In genomic region chr3:107522510-107523360, GRCh38 we compare ENCODE assay signal across 8 cellular contexts. TPM values are rescaled to one million over a fixed set of nuclear protein-coding genes. Genes with fewer than 3 reads are reported as not detected.
A peak's percentile ranks its signal among the peaks of the same experiment; 100 is the strongest.
DNase-seq lines count a peak whose midpoint lies in the region; ATAC-seq and TF ChIP-seq lines count a peak whose summit lies in the region.

BBX (plus strand) TSS chr3:107522962; CDS start chr3:107710461, 187,499 bp downstream.

- H3K79me2 ChIP-seq in neural progenitor cell (ENCODE audit: low read depth), result peaks cover 46% of the 10 kb centered on the region

- H3K9me3 ChIP-seq in neural progenitor cell (ENCODE audit: low read depth) (no peaks in the 10 kb centered on the region), stomach smooth muscle (ENCODE audit: control insufficient read depth in 2 of 2, low read length in 2 of 2) (no peaks in the 10 kb centered on the region)

- H4K20me1 ChIP-seq in neural progenitor cell (ENCODE audit: low read depth), result peaks cover 25% of the 10 kb centered on the region

- peaks cover 14% of the 10 kb centered on the region for H3F3A ChIP-seq in neural progenitor cell (ENCODE audit: low read depth)

- TF ChIP-seq CTCF in HFF-Myc (IDR thresholded peaks at IDR 0.05; ENCODE audit: low read depth, low read length, missing control alignments), result no peak
- TF ChIP-seq CTCF in foreskin keratinocyte (conservative IDR thresholded peaks at IDR 0.05), result no peak
- TF ChIP-seq CTCF in neural progenitor cell (IDR thresholded peaks at IDR 0.05), result no peak

- peaks cover 10% of the 10 kb centered on the region for H3K27me3 Mint-ChIP-seq in neural progenitor cell (ENCODE audit: insufficient read depth, low read depth)

- peak within 1 kb of the TSS; percentile 88 for H3K27ac Mint-ChIP-seq in neural progenitor cell

- peaks cover 5% of the 10 kb centered on the region for H3K36me3 Mint-ChIP-seq in neural progenitor cell

- H2AFZ ChIP-seq in neural progenitor cell (replicated peaks), result peak within 1 kb of the TSS; percentile 99

- H3K9ac ChIP-seq in neural progenitor cell (peak within 1 kb of the TSS; percentile 68), stomach smooth muscle (ENCODE audit: low read length in 2 of 2) (peak within 1 kb of the TSS; percentile 88 to 94)

- ATAC-seq in foreskin keratinocyte, result peak; percentile 94

- H3K4me1 ChIP-seq in foreskin keratinocyte, result no peaks in the 10 kb centered on the region
- H3K4me1 ChIP-seq in neural progenitor cell, result peaks cover 5% of the 10 kb centered on the region
- H3K4me1 ChIP-seq in stomach smooth muscle (ENCODE audit: control insufficient read depth, insufficient read depth, low read length), result peaks cover 13% of the 10 kb centered on the region

- no peaks in the 10 kb centered on the region for H3K27me3 ChIP-seq in foreskin keratinocyte
- H3K27me3 ChIP-seq in neural progenitor cell, result no peaks in the 10 kb centered on the region
- no peaks in the 10 kb centered on the region for H3K27me3 ChIP-seq in stomach smooth muscle (ENCODE audit: control insufficient read depth in 1 of 2, insufficient read depth in 2 of 2, low read length in 2 of 2)

- peak within 1 kb of the TSS; percentile 91 for H3K4me2 ChIP-seq in neural progenitor cell

- DNase-seq in GM03348 (ENCODE audit: low spot score) (peak; percentile 96), HFF-Myc (ENCODE audit: extremely low read depth, low read depth) (peak; percentile 93), MV-4-11 (lab: John Stamatoyannopoulos, UW) (peak; percentile 88), SK-MEL-5 (ENCODE audit: low read depth, low spot score) (peak; percentile 94), foreskin keratinocyte (peak; percentile 93 to 98), neural progenitor cell (ENCODE audit: low spot score) (peak; percentile 87)
- DNase-seq in activated naive CD4-positive, alpha-beta T cell (lab: John Stamatoyannopoulos, UW), result peak; percentile 75 to 89 (median 84)

- H3K4me3 ChIP-seq in HFF-Myc (replicated peaks; ENCODE audit: low read depth, low read length) (peak within 1 kb of the TSS; percentile 87), neural progenitor cell (peak within 1 kb of the TSS; percentile 95), stomach smooth muscle (ENCODE audit: low read length in 2 of 2) (peak within 1 kb of the TSS; percentile 87 to 97)

- peaks cover 20% of the 10 kb centered on the region for H3K4me1 Mint-ChIP-seq in neural progenitor cell

- in situ Hi-C loops in SK-MEL-5 (cut with HindIII; ENCODE audit: low pct_unique_long_range_greater_than_20kb, low sequenced_read_pairs), result no loop called here

- H3K9me3 Mint-ChIP-seq in neural progenitor cell, result no peaks in the 10 kb centered on the region

- peak within 1 kb of the TSS; percentile 99 for H3K4me3 Mint-ChIP-seq in neural progenitor cell

- H3K27ac ChIP-seq in foreskin keratinocyte, result peak within 1 kb of the TSS; percentile 75
- peak within 1 kb of the TSS; percentile 76 for H3K27ac ChIP-seq in neural progenitor cell
- H3K27ac ChIP-seq in stomach smooth muscle (ENCODE audit: low read length), result peak within 1 kb of the TSS; percentile 88

- H3K36me3 ChIP-seq in neural progenitor cell, result peaks cover 6% of the 10 kb centered on the region
- no peaks in the 10 kb centered on the region for H3K36me3 ChIP-seq in stomach smooth muscle (ENCODE audit: control insufficient read depth in 2 of 2, insufficient read depth in 2 of 2, low read length in 2 of 2)

RNA-seq across cellular contexts. Expression of gene BBX, which starts in this region (rescaled TPM):
- 81.9 and 110 TPM in 2 replicates for total RNA-seq in SK-MEL-5 (2014; rRNA removed; shearing (Covaris generic))
- polyA plus RNA-seq in SK-MEL-5 (2015; cell fraction: cytosol; rRNA removed), result 51.5 and 64.7 TPM in 2 replicates
- polyA plus RNA-seq in SK-MEL-5 (2015; cell fraction: nucleus; rRNA removed), result 69.2 and 70.1 TPM in 2 replicates
- total RNA-seq in foreskin keratinocyte (51.1 and 52.8 TPM in 2 replicates), neural progenitor cell (ENCODE audit: low replicate concordance) (66.1 and 110 TPM in 2 replicates)
- polyA plus RNA-seq in foreskin keratinocyte, result 4.7 TPM in 2 replicates

Comparison
In these comparisons a context has a peak if more than half of its experiments do, and no peak if none do; other contexts are left out.
1. Peak in every context shown above with its lines: DNase-seq, ATAC-seq, H3K4me3 ChIP-seq and H3K27ac ChIP-seq.